29 cellular contexts compared by ENCODE assay signal in the genomic region with DNA sequence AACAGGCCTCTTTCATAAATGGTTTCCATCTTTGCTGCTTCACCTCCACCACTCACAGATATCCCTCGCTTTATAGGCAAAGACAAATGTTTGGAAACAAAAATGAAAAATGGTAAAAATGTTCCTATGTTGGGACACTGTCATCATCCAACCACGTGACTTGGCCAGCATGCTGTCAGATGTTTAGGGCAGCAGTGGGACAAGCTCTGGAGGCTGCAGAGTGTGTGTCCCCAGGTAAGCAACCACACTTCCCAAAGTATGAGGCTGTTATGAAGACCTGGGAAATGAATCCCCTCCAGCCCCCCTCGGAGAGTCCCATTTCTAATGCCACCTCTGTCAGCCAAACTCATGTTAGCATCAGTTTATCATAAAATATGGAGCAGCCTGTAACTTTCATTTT.
"Had no signal": no experiment of that assay in that cellular context is flagged by ENCODE, and none has a peak within 500 bp of the region (broad histone marks: within the 10 kb centered on the region; RNA-seq: fewer than 3 reads in every experiment).

No MANE protein-coding gene starts in this region.

- H3K4me3 ChIP-seq: breast epithelium, hepatocyte, left ventricle myocardium inferior, neural progenitor cell, psoas muscle, thyroid gland had no signal

- H3K36me3 Mint-ChIP-seq: activated naive CD4-positive, alpha-beta T cell treated with anti-CD3 and anti-CD28 coated beads, Interleukin-2, amount 50 U/mL, for 24 hours; naive thymus-derived CD4-positive, alpha-beta T cell; neural progenitor cell; T-cell had no signal

- H3K4me1 Mint-ChIP-seq: activated B cell treated with CpG ODN at 0.5 μM for 24 hours; activated naive CD4-positive, alpha-beta T cell treated with anti-CD3 and anti-CD28 coated beads, Interleukin-2, amount 50 U/mL, for 24 hours; activated naive CD8-positive, alpha-beta T cell treated with anti-CD3 and anti-CD28 coated beads, Interleukin-2, amount 50 U/mL, for 24 hours; activated T-helper 17 cell treated with anti-CD3 and anti-CD28 coated beads, Interleukin-2, amount 50 U/mL, for 72 hours; central memory CD8-positive, alpha-beta T cell; endodermal cell; naive thymus-derived CD4-positive, alpha-beta T cell; T-cell had no signal

- H3K36me3 ChIP-seq: breast epithelium, left ventricle myocardium inferior, neural progenitor cell, thyroid gland had no signal

- H3K9ac ChIP-seq: neural progenitor cell, parathyroid adenoma had no signal

- ATAC-seq: activated CD8-positive, alpha-beta T cell treated with anti-CD3 and anti-CD28 coated beads for 36 hours; activated naive CD8-positive, alpha-beta T cell treated with anti-CD3 and anti-CD28 coated beads, Interleukin-2, amount 50 U/mL, for 24 hours; activated T-cell treated with anti-CD3 and anti-CD28 coated beads, Interleukin-2, amount 50 U/mL, for 4 hours; activated T-helper 17 cell treated with anti-CD3 and anti-CD28 coated beads, Interleukin-2, amount 50 U/mL, for 72 hours; naive thymus-derived CD4-positive, alpha-beta T cell; stimulated activated naive CD8-positive, alpha-beta T cell treated with anti-CD3 and anti-CD28 coated beads, Interleukin-15, Interleukin-2, amounts not matched to agents 100 U/mL and 50 U/mL, for 24 hours; T-cell had no signal

- DNase-seq: activated B cell treated with CpG ODN at 0.5 μM for 24 hours; activated CD4-positive, alpha-beta T cell treated with anti-CD3 and anti-CD28 coated beads, Interleukin-2, amount 50 U/mL, for 1 hour; activated CD8-positive, alpha-beta T cell treated with anti-CD3 and anti-CD28 coated beads for 36 hours; activated gamma-delta T cell treated with Interleukin-2 at 50 U/mL for 16 hours; activated naive CD8-positive, alpha-beta T cell treated with anti-CD3 and anti-CD28 coated beads, Interleukin-2, amount 50 U/mL, for 24 hours; activated T-cell treated with anti-CD3 and anti-CD28 coated beads, Interleukin-2, amount 50 U/mL, for 4 hours; amygdala; endodermal cell; glutamatergic neuron; islet precursor cell; left ventricle myocardium inferior; midbrain; naive thymus-derived CD4-positive, alpha-beta T cell; occipital lobe; psoas muscle; stimulated activated CD4-positive, alpha-beta T cell treated with anti-CD3 and anti-CD28 coated beads, Interleukin-4, amount 100 ng/mL, for 1 hour; stimulated activated naive CD8-positive, alpha-beta T cell treated with anti-CD3 and anti-CD28 coated beads, Interleukin-15, Interleukin-2, amounts not matched to agents 100 U/mL and 50 U/mL, for 24 hours; T-cell; thyroid gland had no signal

- H3K27ac ChIP-seq: breast epithelium, hepatocyte, left ventricle myocardium inferior, neural progenitor cell, parathyroid adenoma, psoas muscle, thyroid gland had no signal

- H3K27me3 ChIP-seq: breast epithelium, hepatocyte, neural progenitor cell, thyroid gland had no signal

- H3K4me2 ChIP-seq: hepatocyte, neural progenitor cell had no signal

- H3K9me3 Mint-ChIP-seq: activated B cell treated with CpG ODN at 0.5 μM for 24 hours; activated CD8-positive, alpha-beta T cell treated with anti-CD3 and anti-CD28 coated beads for 36 hours; activated naive CD4-positive, alpha-beta T cell treated with anti-CD3 and anti-CD28 coated beads, Interleukin-2, amount 50 U/mL, for 24 hours; activated naive CD8-positive, alpha-beta T cell treated with anti-CD3 and anti-CD28 coated beads, Interleukin-2, amount 50 U/mL, for 24 hours; activated T-cell treated with anti-CD3 and anti-CD28 coated beads, Interleukin-2, amount 50 U/mL, for 4 hours; activated T-helper 17 cell treated with anti-CD3 and anti-CD28 coated beads, Interleukin-2, amount 50 U/mL, for 72 hours; central memory CD8-positive, alpha-beta T cell; dendritic cell treated with granulocyte-macrophage colony-stimulating factor and Interleukin-4, amounts not matched to agents 40 ng/mL and 50 ng/mL, for 4 days; endodermal cell; T-cell; T-helper 2 cell treated with Interferon-gamma antibody and Interleukin-4, amounts not matched to agents 5 μg/mL and 100 μg/mL, for 36 hours had no signal

- H3K9me3 ChIP-seq: breast epithelium, left ventricle myocardium inferior, psoas muscle, thyroid gland had no signal

- H3K4me3 Mint-ChIP-seq: activated B cell treated with CpG ODN at 0.5 μM for 24 hours; activated CD8-positive, alpha-beta T cell treated with anti-CD3 and anti-CD28 coated beads for 36 hours; activated naive CD4-positive, alpha-beta T cell treated with anti-CD3 and anti-CD28 coated beads, Interleukin-2, amount 50 U/mL, for 24 hours; activated naive CD8-positive, alpha-beta T cell treated with anti-CD3 and anti-CD28 coated beads, Interleukin-2, amount 50 U/mL, for 24 hours; activated T-cell treated with anti-CD3 and anti-CD28 coated beads, Interleukin-2, amount 50 U/mL, for 4 hours; activated T-helper 17 cell treated with anti-CD3 and anti-CD28 coated beads, Interleukin-2, amount 50 U/mL, for 72 hours; central memory CD8-positive, alpha-beta T cell; dendritic cell treated with granulocyte-macrophage colony-stimulating factor and Interleukin-4, amounts not matched to agents 40 ng/mL and 50 ng/mL, for 4 days; endodermal cell; naive thymus-derived CD4-positive, alpha-beta T cell; neural progenitor cell; T-cell; T-helper 2 cell treated with Interferon-gamma antibody and Interleukin-4, amounts not matched to agents 5 μg/mL and 100 μg/mL, for 36 hours had no signal

- FAIRE-seq: frontal cortex had no signal

- H3K27ac Mint-ChIP-seq: activated B cell treated with CpG ODN at 0.5 μM for 24 hours; activated CD8-positive, alpha-beta T cell treated with anti-CD3 and anti-CD28 coated beads for 36 hours; activated naive CD4-positive, alpha-beta T cell treated with anti-CD3 and anti-CD28 coated beads, Interleukin-2, amount 50 U/mL, for 24 hours; activated naive CD8-positive, alpha-beta T cell treated with anti-CD3 and anti-CD28 coated beads, Interleukin-2, amount 50 U/mL, for 24 hours; activated T-helper 17 cell treated with anti-CD3 and anti-CD28 coated beads, Interleukin-2, amount 50 U/mL, for 72 hours; dendritic cell treated with granulocyte-macrophage colony-stimulating factor and Interleukin-4, amounts not matched to agents 40 ng/mL and 50 ng/mL, for 4 days; endodermal cell; naive thymus-derived CD4-positive, alpha-beta T cell; T-cell; T-helper 2 cell treated with Interferon-gamma antibody and Interleukin-4, amounts not matched to agents 5 μg/mL and 100 μg/mL, for 36 hours had no signal

- H3K4me1 ChIP-seq: breast epithelium, left ventricle myocardium inferior, neural progenitor cell, parathyroid adenoma, psoas muscle, thyroid gland had no signal

- H3K27me3 Mint-ChIP-seq: activated naive CD4-positive, alpha-beta T cell treated with anti-CD3 and anti-CD28 coated beads, Interleukin-2, amount 50 U/mL, for 24 hours; dendritic cell treated with granulocyte-macrophage colony-stimulating factor and Interleukin-4, amounts not matched to agents 40 ng/mL and 50 ng/mL, for 4 days had no signal
